Comparison of ENCODE assay signal across 22 cellular contexts in the genomic region with DNA sequence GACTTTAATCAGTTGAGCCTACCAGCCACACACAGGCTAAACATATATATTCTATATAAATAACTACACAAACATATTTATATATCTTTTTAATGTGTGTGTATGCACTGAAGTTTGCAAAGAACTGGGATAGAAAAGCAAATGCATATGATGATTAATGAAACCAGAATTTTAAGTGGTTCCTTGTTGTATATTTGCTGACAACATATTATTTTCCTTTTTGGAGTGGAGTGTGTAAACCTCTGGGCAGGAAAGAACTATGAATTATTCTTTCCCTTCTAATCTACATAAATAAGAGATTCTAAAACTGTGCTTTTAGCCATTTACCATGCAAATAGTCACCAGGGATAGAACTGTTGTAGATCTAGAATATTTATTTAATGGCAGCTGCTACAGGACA.
"Had no signal": no experiment of that assay in that cellular context is flagged by ENCODE, and none has a peak within 500 bp of the region (broad histone marks: within the 10 kb centered on the region; RNA-seq: fewer than 3 reads in every experiment).

No MANE protein-coding gene starts in this region.

- H3K27me3 Mint-ChIP-seq: dendritic cell treated with granulocyte-macrophage colony-stimulating factor and Interleukin-4, amounts not matched to agents 40 ng/mL and 50 ng/mL, for 4 days; naive B cell; natural killer cell treated with Interleukin-12 subunit alpha and Interleukin-12 subunit beta and Interleukin-15 and Interleukin-18, amount 100 ng/mL, for 72 hours; stimulated activated memory B cell treated with anti-CD40 and anti-IgM and Interleukin-4, amounts not matched to agents 10 μg/mL and 1 μg/mL and 100 μg/mL, for 72 hours; type B pancreatic cell had no signal

- H3K9me3 Mint-ChIP-seq: immature natural killer cell; natural killer cell treated with Interleukin-12 subunit alpha and Interleukin-12 subunit beta and Interleukin-15 and Interleukin-18, amount 100 ng/mL, for 72 hours; stimulated activated memory B cell treated with anti-CD40 and anti-IgM and Interleukin-4, amounts not matched to agents 10 μg/mL and 1 μg/mL and 100 μg/mL, for 72 hours had no signal

- H2AFZ ChIP-seq: neural progenitor cell had no signal

- H3K36me3 ChIP-seq: colonic mucosa, lower lobe of right lung, neural progenitor cell, prostate gland, right atrium auricular region, sigmoid colon, tibial artery had no signal

- H3K4me1 Mint-ChIP-seq: naive B cell; stimulated activated memory B cell treated with anti-CD40 and anti-IgM and Interleukin-4, amounts not matched to agents 10 μg/mL and 1 μg/mL and 100 μg/mL, for 72 hours had no signal

- ATAC-seq: left ventricle myocardium superior; lower lobe of right lung; mucosa of descending colon; natural killer cell treated with Interleukin-12 subunit alpha and Interleukin-12 subunit beta and Interleukin-15 and Interleukin-18, amount 100 ng/mL, for 72 hours; stimulated activated memory B cell treated with anti-CD40 and anti-IgM and Interleukin-4, amounts not matched to agents 10 μg/mL and 1 μg/mL and 100 μg/mL, for 72 hours; stimulated activated naive CD8-positive, alpha-beta T cell treated with anti-CD3 and anti-CD28 coated beads, Interleukin-15, Interleukin-2, amounts not matched to agents 100 U/mL and 50 U/mL, for 24 hours had no signal

- H3K27me3 ChIP-seq: colonic mucosa, neural progenitor cell, right atrium auricular region, sigmoid colon, testis, tibial artery had no signal

- H3K4me1 ChIP-seq: colonic mucosa, lower lobe of right lung, prostate gland, right atrium auricular region, testis had no signal

- H3K4me2 ChIP-seq: neural progenitor cell had no signal

- H3K27ac ChIP-seq: colonic mucosa, lower lobe of right lung, neural progenitor cell, prostate gland, right atrium auricular region, sigmoid colon, testis, tibial artery had no signal

- H3K27ac Mint-ChIP-seq: dendritic cell treated with granulocyte-macrophage colony-stimulating factor and Interleukin-4, amounts not matched to agents 40 ng/mL and 50 ng/mL, for 4 days; immature natural killer cell; naive B cell; natural killer cell treated with Interleukin-12 subunit alpha and Interleukin-12 subunit beta and Interleukin-15 and Interleukin-18, amount 100 ng/mL, for 72 hours; stimulated activated memory B cell treated with anti-CD40 and anti-IgM and Interleukin-4, amounts not matched to agents 10 μg/mL and 1 μg/mL and 100 μg/mL, for 72 hours; type B pancreatic cell had no signal

- H3K4me3 Mint-ChIP-seq: dendritic cell treated with granulocyte-macrophage colony-stimulating factor and Interleukin-4, amounts not matched to agents 40 ng/mL and 50 ng/mL, for 4 days; immature natural killer cell; naive B cell; natural killer cell treated with Interleukin-12 subunit alpha and Interleukin-12 subunit beta and Interleukin-15 and Interleukin-18, amount 100 ng/mL, for 72 hours; neural progenitor cell; stimulated activated memory B cell treated with anti-CD40 and anti-IgM and Interleukin-4, amounts not matched to agents 10 μg/mL and 1 μg/mL and 100 μg/mL, for 72 hours; type B pancreatic cell had no signal

- H3K9ac ChIP-seq: neural progenitor cell had no signal

- H3K4me3 ChIP-seq: colonic mucosa, lower lobe of right lung, mucosa of descending colon, neural progenitor cell, prostate gland, right atrium auricular region, sigmoid colon, testis, tibial artery had no signal

- DNase-seq: colonic mucosa; effector memory CD4-positive, alpha-beta T cell; erythroblast; immature natural killer cell; islet precursor cell; kidney glomerular epithelial cell; left ventricle myocardium superior; lower lobe of right lung; mucosa of descending colon; naive B cell; sigmoid colon; stimulated activated CD4-positive, alpha-beta T cell treated with anti-CD3 and anti-CD28 coated beads, Interleukin-4, amount 100 ng/mL, for 4 hours; stimulated activated naive CD8-positive, alpha-beta T cell treated with anti-CD3 and anti-CD28 coated beads, Interleukin-15, Interleukin-2, amounts not matched to agents 100 U/mL and 50 U/mL, for 24 hours; testis; tibial artery had no signal

- H3K9me3 ChIP-seq: colonic mucosa, lower lobe of right lung, mucosa of descending colon, prostate gland, right atrium auricular region, sigmoid colon, testis, tibial artery had no signal

- H3K36me3 Mint-ChIP-seq: natural killer cell treated with Interleukin-12 subunit alpha and Interleukin-12 subunit beta and Interleukin-15 and Interleukin-18, amount 100 ng/mL, for 72 hours had no signal
